Comparison of ENCODE assay signal across 21 cellular contexts in genomic region chr16:8713635-8714097, GRCh38. TPM values are rescaled to one million over a fixed set of nuclear protein-coding genes. Genes with fewer than 3 reads are reported as not detected.
A peak's percentile ranks its signal among the peaks of the same experiment; 100 is the strongest.
DNase-seq lines count a peak whose midpoint lies in the region; ATAC-seq, FAIRE-seq and TF ChIP-seq lines count a peak whose summit lies in the region.
"Had no signal": no experiment of that assay in that cellular context is flagged by ENCODE, and none has a peak within 500 bp of the region (broad histone marks: within the 10 kb centered on the region; RNA-seq: fewer than 3 reads in every experiment).

No MANE protein-coding gene starts in this region.

- H3K9me3 Mint-ChIP-seq in mesothelial cell of epicardium, result peaks cover 3% of the 10 kb centered on the region

- peaks cover 2% of the 10 kb centered on the region for H3K36me3 Mint-ChIP-seq in mesothelial cell of epicardium

- intact Hi-C loops in left ventricle myocardium inferior (cut with micrococcal nuclease), result no loop called here

- H3K27me3 ChIP-seq in cardiac muscle cell (no peaks in the 10 kb centered on the region), left ventricle myocardium inferior (ENCODE audit: low read depth) (no peaks in the 10 kb centered on the region), small intestine (ENCODE audit: control insufficient read depth in 2 of 2, insufficient read depth in 2 of 2, low read length in 2 of 2) (no peaks in the 10 kb centered on the region)
- H3K27me3 ChIP-seq: heart left ventricle, uterus had no signal

- no peak for FAIRE-seq in small intestine (lab: Jason Lieb, UNC)

- H3K27ac ChIP-seq in cardiac muscle cell, result peak overlapping the region; percentile 59
- H3K27ac ChIP-seq in left ventricle myocardium inferior (replicated peaks), result no peak overlapping the region
- H3K27ac ChIP-seq in cingulate gyrus (ENCODE audit: low read depth, low read length), result peak overlapping the region; percentile 84
- H3K27ac ChIP-seq in small intestine (ENCODE audit: low read depth in 1 of 2, low read length in 1 of 2), result no peak overlapping the region
- H3K27ac ChIP-seq: heart left ventricle, skin epidermis, uterus had no signal

- 86 to 90% (median 89%) methylated on average over 10 of the region's 10 CpGs for WGBS in small intestine, 3 donors

- no peak for DNase-seq in cardiac muscle cell (ENCODE audit: low read depth in 1 of 2, low spot score in 1 of 2)
- no peak for DNase-seq in left ventricle myocardium inferior
- DNase-seq in mesothelial cell of epicardium (ENCODE audit: low spot score in 2 of 2, unreplicated experiment in 2 of 2), result no peak
- no peak for DNase-seq in stimulated activated CD4-positive, alpha-beta T cell treated with anti-CD3 and anti-CD28 coated beads, Interleukin-2, amount 100 ng/mL, for 24 hours
- DNase-seq in activated CD4-positive, CD25-positive, alpha-beta regulatory T cell (lab: John Stamatoyannopoulos, UW), result no peak
- DNase-seq in small intestine, result no peak
- DNase-seq: activated CD4-positive, alpha-beta T cell treated with anti-CD3 and anti-CD28 coated beads, Interleukin-2, amount 50 U/mL, for 4 hours; amniotic stem cell; GDM1; heart left ventricle; NCI-H524 treated with DMSO at 0.1 percent for 48 hours; SIG-M5; stimulated activated CD4-positive, alpha-beta T cell treated with anti-CD3 and anti-CD28 coated beads, Interleukin-4, amount 100 ng/mL, for 4 hours; T-helper 2 cell; uterus had no signal

- H3K27me3 Mint-ChIP-seq in mesothelial cell of epicardium (ENCODE audit: low read depth), result no peaks in the 10 kb centered on the region
- H3K27me3 Mint-ChIP-seq: progenitor cell of endocrine pancreas had no signal

- H3K4me1 Mint-ChIP-seq in mesothelial cell of epicardium, result peaks cover 18% of the 10 kb centered on the region

- H3K4me3 Mint-ChIP-seq in mesothelial cell of epicardium, result peak overlapping the region; percentile 41

- peak overlapping the region; percentile 35 for H3K27ac Mint-ChIP-seq in mesothelial cell of epicardium
- H3K27ac Mint-ChIP-seq: progenitor cell of endocrine pancreas had no signal

- no peak for ATAC-seq in GM21723 (IDR thresholded peaks at IDR 0.05; ENCODE audit: unreplicated experiment)
- ATAC-seq: heart left ventricle had no signal

- peaks cover 29% of the 10 kb centered on the region for H3K4me1 ChIP-seq in cardiac muscle cell (ENCODE audit: low read depth)
- no peaks in the 10 kb centered on the region for H3K4me1 ChIP-seq in left ventricle myocardium inferior
- no peaks in the 10 kb centered on the region for H3K4me1 ChIP-seq in small intestine (ENCODE audit: control insufficient read depth in 2 of 2, insufficient read depth in 1 of 2, low read depth in 1 of 2, low read length in 1 of 2)
- H3K4me1 ChIP-seq: HAP-1, uterus had no signal

- H3K36me3 ChIP-seq in cardiac muscle cell, result no peaks in the 10 kb centered on the region
- no peaks in the 10 kb centered on the region for H3K36me3 ChIP-seq in left ventricle myocardium inferior
- no peaks in the 10 kb centered on the region for H3K36me3 ChIP-seq in small intestine (ENCODE audit: control insufficient read depth in 2 of 2, insufficient read depth in 2 of 2, low read length in 2 of 2)
- H3K36me3 ChIP-seq: HAP-1, heart left ventricle, uterus had no signal

- no peak for TF ChIP-seq CTCF in cardiac muscle cell (IDR thresholded peaks at IDR 0.05; ENCODE audit: low read depth, low read length)
- TF ChIP-seq CTCF in left ventricle myocardium inferior (IDR thresholded peaks at IDR 0.05; ENCODE audit: borderline replicate concordance), result no peak
- no peak for TF ChIP-seq CTCF in mesothelial cell of epicardium (IDR thresholded peaks at IDR 0.05; ENCODE audit: unreplicated experiment)

- H3K9me3 ChIP-seq in cardiac muscle cell (ENCODE audit: low read depth) (no peaks in the 10 kb centered on the region), left ventricle myocardium inferior (replicated peaks) (peaks cover 11% of the 10 kb centered on the region), small intestine (ENCODE audit: control insufficient read depth, low read depth) (no peaks in the 10 kb centered on the region)
- H3K9me3 ChIP-seq: uterus had no signal

- no peak overlapping the region for H3K4me3 ChIP-seq in cardiac muscle cell
- H3K4me3 ChIP-seq in left ventricle myocardium inferior, result no peak overlapping the region
- H3K4me3 ChIP-seq in small intestine (ENCODE audit: low read depth in 1 of 2, low read length in 2 of 2), result no peak overlapping the region
- H3K4me3 ChIP-seq: HAP-1, heart left ventricle, lung, skin epidermis, uterus had no signal

RNA-seq across cellular contexts. Expression of gene ABAT, which starts 39.2 kb away (rescaled TPM):
- total RNA-seq in cardiac muscle cell (71.4 and 115 TPM in 2 replicates), left ventricle myocardium inferior (14.5 TPM), mesothelial cell of epicardium (20.7 to 21.6 TPM (median 21.4 TPM) in 3 replicates)
- polyA plus RNA-seq in cardiac muscle cell (51.7 and 54.4 TPM in 2 replicates), small intestine (10 to 100 TPM; 13.4 to 41.6 (median 28.9) TPM)

Comparison
In these comparisons a context has a peak if more than half of its experiments do, and no peak if none do; other contexts are left out.
1. H3K27ac ChIP-seq: peak in cardiac muscle cell (single experiment) and cingulate gyrus (single experiment); none in left ventricle myocardium inferior (single experiment) and small intestine (0 of 2).